33 cellular contexts compared by ENCODE assay signal in the genomic region with DNA sequence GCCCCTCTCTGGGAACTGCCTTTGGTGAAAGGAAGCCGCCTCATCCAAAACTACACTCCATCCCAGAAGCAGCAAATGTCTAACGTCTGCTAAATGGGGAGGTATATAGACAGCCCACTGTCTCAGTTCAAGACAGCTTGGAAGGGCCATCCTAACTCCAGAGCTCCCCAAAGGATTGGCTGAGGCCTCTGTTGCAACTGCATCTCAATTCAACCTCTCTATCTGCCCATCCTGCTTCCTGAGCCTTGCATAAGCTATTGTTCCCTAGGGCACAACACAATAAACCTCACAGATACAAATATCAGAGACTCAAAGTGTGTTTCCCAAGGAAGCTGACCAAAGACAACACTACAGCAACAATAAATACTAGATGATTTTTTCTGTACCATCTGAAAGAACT.
"Had no signal": no experiment of that assay in that cellular context is flagged by ENCODE, and none has a peak within 500 bp of the region (broad histone marks: within the 10 kb centered on the region; RNA-seq: fewer than 3 reads in every experiment).

No MANE protein-coding gene starts in this region.

- DNase-seq: activated CD4-positive, alpha-beta T cell treated with anti-CD3 and anti-CD28 coated beads, Interleukin-2, amount 10 ng/mL, durations not matched to agents 24 days and 14 days; activated CD4-positive, alpha-beta T cell treated with anti-CD3 and anti-CD28 coated beads, Interleukin-2, amount 50 U/mL, for 4 hours; activated CD8-positive, alpha-beta T cell treated with anti-CD3 and anti-CD28 coated beads for 36 hours; activated effector memory CD4-positive, alpha-beta T cell treated with anti-CD3 and anti-CD28 coated beads, Interleukin-2, amount 50 U/mL, for 16 hours; activated naive CD4-positive, alpha-beta T cell; activated naive CD4-positive, alpha-beta T cell treated with anti-CD3 and anti-CD28 coated beads, Interleukin-2, amount 50 U/mL, for 16 hours; activated naive CD8-positive, alpha-beta T cell treated with anti-CD3 and anti-CD28 coated beads for 36 hours; activated T-cell treated with anti-CD3 and anti-CD28 coated beads, Interleukin-2, amount 50 U/mL, for 1 hour; activated T-cell treated with anti-CD3 and anti-CD28 coated beads, Interleukin-2, amount 50 U/mL, for 72 hours; amniotic stem cell; aorta; brain microvascular endothelial cell; central memory CD4-positive, alpha-beta T cell; Kasumi-1; KG1; MM.1S; MV-4-11; NCI-H1092; NCI-H1436 treated with DMSO at 0.1 percent for 48 hours; NCI-H1694 treated with DMSO at 0.1 percent for 48 hours; NCI-H2029; NCI-H446; NCI-H510A treated with DMSO at 0.1 percent for 48 hours; NK-92 treated with Interleukin-12 subunit alpha and Interleukin-12 subunit beta, amount 100 ng/mL, for 24 hours; PC-9; SIG-M5; SW 1271; T-helper 1 cell; T-helper 2 cell; T1000; WERI-Rb-1 had no signal

- H3K27me3 Mint-ChIP-seq: activated CD4-positive, alpha-beta T cell treated with anti-CD3 and anti-CD28 coated beads, Interleukin-2, amount 10 ng/mL, durations not matched to agents 24 days and 14 days; activated CD8-positive, alpha-beta T cell treated with anti-CD3 and anti-CD28 coated beads for 36 hours; activated naive CD8-positive, alpha-beta T cell treated with anti-CD3 and anti-CD28 coated beads for 36 hours had no signal

- ATAC-seq: activated CD8-positive, alpha-beta T cell treated with anti-CD3 and anti-CD28 coated beads for 36 hours; activated T-cell treated with anti-CD3 and anti-CD28 coated beads, Interleukin-2, amount 50 U/mL, for 72 hours; activated T-helper 17 cell treated with anti-CD3 and anti-CD28 coated beads, Interleukin-2, amount 50 U/mL, for 72 hours; Right ventricle myocardium inferior had no signal

- H3K4me1 Mint-ChIP-seq: activated CD4-positive, alpha-beta T cell treated with anti-CD3 and anti-CD28 coated beads, Interleukin-2, amount 10 ng/mL, durations not matched to agents 24 days and 14 days; activated naive CD8-positive, alpha-beta T cell treated with anti-CD3 and anti-CD28 coated beads for 36 hours; activated T-helper 17 cell treated with anti-CD3 and anti-CD28 coated beads, Interleukin-2, amount 50 U/mL, for 72 hours had no signal

- H3K4me3 Mint-ChIP-seq: activated CD4-positive, alpha-beta T cell treated with anti-CD3 and anti-CD28 coated beads, Interleukin-2, amount 10 ng/mL, durations not matched to agents 24 days and 14 days; activated CD8-positive, alpha-beta T cell treated with anti-CD3 and anti-CD28 coated beads for 36 hours; activated naive CD8-positive, alpha-beta T cell treated with anti-CD3 and anti-CD28 coated beads for 36 hours; activated T-cell treated with anti-CD3 and anti-CD28 coated beads, Interleukin-2, amount 50 U/mL, for 72 hours; activated T-helper 17 cell treated with anti-CD3 and anti-CD28 coated beads, Interleukin-2, amount 50 U/mL, for 72 hours had no signal

- H3K9me3 Mint-ChIP-seq: activated CD4-positive, alpha-beta T cell treated with anti-CD3 and anti-CD28 coated beads, Interleukin-2, amount 10 ng/mL, durations not matched to agents 24 days and 14 days; activated CD8-positive, alpha-beta T cell treated with anti-CD3 and anti-CD28 coated beads for 36 hours; activated naive CD8-positive, alpha-beta T cell treated with anti-CD3 and anti-CD28 coated beads for 36 hours; activated T-helper 17 cell treated with anti-CD3 and anti-CD28 coated beads, Interleukin-2, amount 50 U/mL, for 72 hours had no signal

- H3K27ac Mint-ChIP-seq: activated CD4-positive, alpha-beta T cell treated with anti-CD3 and anti-CD28 coated beads, Interleukin-2, amount 10 ng/mL, durations not matched to agents 24 days and 14 days; activated CD8-positive, alpha-beta T cell treated with anti-CD3 and anti-CD28 coated beads for 36 hours; activated naive CD8-positive, alpha-beta T cell treated with anti-CD3 and anti-CD28 coated beads for 36 hours; activated T-cell treated with anti-CD3 and anti-CD28 coated beads, Interleukin-2, amount 50 U/mL, for 72 hours; activated T-helper 17 cell treated with anti-CD3 and anti-CD28 coated beads, Interleukin-2, amount 50 U/mL, for 72 hours had no signal

- H3K36me3 Mint-ChIP-seq: activated naive CD8-positive, alpha-beta T cell treated with anti-CD3 and anti-CD28 coated beads for 36 hours had no signal
